21 cellular contexts compared by ENCODE assay signal in genomic region chr19:30596268-30596667, GRCh38.
"Had no signal": no experiment of that assay in that cellular context is flagged by ENCODE, and none has a peak within 500 bp of the region (broad histone marks: within the 10 kb centered on the region; RNA-seq: fewer than 3 reads in every experiment).

No MANE protein-coding gene starts in this region.

- H3K36me3 ChIP-seq: esophagus squamous epithelium, gastroesophageal sphincter, sigmoid colon had no signal

- H3K27me3 ChIP-seq: testis had no signal

- ATAC-seq: effector memory CD8-positive, alpha-beta T cell; gastroesophageal sphincter; left cardiac atrium; mucosa of descending colon; naive thymus-derived CD8-positive, alpha-beta T cell; stimulated activated naive B cell treated with anti-CD40 and anti-IgM and Interleukin-4, amounts not matched to agents 10 μg/mL and 1 μg/mL and 100 μg/mL, for 72 hours; stimulated activated naive CD8-positive, alpha-beta T cell treated with anti-CD3 and anti-CD28 coated beads, Interleukin-15, amount 100 ng/mL, for 72 hours had no signal

- H3K4me1 Mint-ChIP-seq: stimulated activated naive B cell treated with anti-CD40 and anti-IgM and Interleukin-4, amounts not matched to agents 10 μg/mL and 1 μg/mL and 100 μg/mL, for 72 hours; stimulated activated naive CD8-positive, alpha-beta T cell treated with anti-CD3 and anti-CD28 coated beads, Interleukin-15, amount 100 ng/mL, for 72 hours had no signal

- H3K4me3 Mint-ChIP-seq: dendritic cell treated with granulocyte-macrophage colony-stimulating factor and Interleukin-4, amounts not matched to agents 40 ng/mL and 50 ng/mL, for 4 days; effector memory CD8-positive, alpha-beta T cell; naive thymus-derived CD8-positive, alpha-beta T cell; stimulated activated naive B cell treated with anti-CD40 and anti-IgM and Interleukin-4, amounts not matched to agents 10 μg/mL and 1 μg/mL and 100 μg/mL, for 72 hours; stimulated activated naive CD8-positive, alpha-beta T cell treated with anti-CD3 and anti-CD28 coated beads, Interleukin-15, amount 100 ng/mL, for 72 hours had no signal

- H3K27ac Mint-ChIP-seq: dendritic cell treated with granulocyte-macrophage colony-stimulating factor and Interleukin-4, amounts not matched to agents 40 ng/mL and 50 ng/mL, for 4 days; effector memory CD8-positive, alpha-beta T cell; stimulated activated naive B cell treated with anti-CD40 and anti-IgM and Interleukin-4, amounts not matched to agents 10 μg/mL and 1 μg/mL and 100 μg/mL, for 72 hours; stimulated activated naive CD8-positive, alpha-beta T cell treated with anti-CD3 and anti-CD28 coated beads, Interleukin-15, amount 100 ng/mL, for 72 hours had no signal

- H3K9me3 Mint-ChIP-seq: dendritic cell treated with granulocyte-macrophage colony-stimulating factor and Interleukin-4, amounts not matched to agents 40 ng/mL and 50 ng/mL, for 4 days; effector memory CD8-positive, alpha-beta T cell; stimulated activated naive CD8-positive, alpha-beta T cell treated with anti-CD3 and anti-CD28 coated beads, Interleukin-15, amount 100 ng/mL, for 72 hours had no signal

- H3K4me3 ChIP-seq: esophagus squamous epithelium, gastroesophageal sphincter, mucosa of descending colon, sigmoid colon, skin epidermis, testis had no signal

- H3K4me1 ChIP-seq: testis had no signal

- H3K9me3 ChIP-seq: esophagus squamous epithelium, gastroesophageal sphincter, mucosa of descending colon, sigmoid colon, testis had no signal

- H3K36me3 Mint-ChIP-seq: naive thymus-derived CD8-positive, alpha-beta T cell had no signal

- H3K27ac ChIP-seq: epithelial cell of prostate, gastroesophageal sphincter, sigmoid colon, skin epidermis, testis had no signal

- DNase-seq: effector memory CD8-positive, alpha-beta T cell; esophagus squamous epithelium; foreskin fibroblast; glutamatergic neuron; kidney; left cardiac atrium; mammary epithelial cell; mucosa of descending colon; naive thymus-derived CD8-positive, alpha-beta T cell; occipital lobe; sigmoid colon; stimulated activated CD4-positive, alpha-beta T cell treated with anti-CD3 and anti-CD28 coated beads, Interleukin-2, amount 100 ng/mL, for 24 hours; stimulated activated CD4-positive, alpha-beta T cell treated with anti-CD3 and anti-CD28 coated beads, Interleukin-4, amount 100 ng/mL, for 4 hours; stimulated activated naive B cell treated with anti-CD40 and anti-IgM and Interleukin-4, amounts not matched to agents 10 μg/mL and 1 μg/mL and 100 μg/mL, for 72 hours; stimulated activated naive CD8-positive, alpha-beta T cell treated with anti-CD3 and anti-CD28 coated beads, Interleukin-15, amount 100 ng/mL, for 72 hours; testis; trophoblast cell had no signal
